ENCODE assay signal across 8 cellular contexts in genomic region chr13:113758651-113759524, GRCh38. TPM values are rescaled to one million over a fixed set of nuclear protein-coding genes. Genes with fewer than 3 reads are reported as not detected.
DNase-seq lines count a peak whose midpoint lies in the region; ATAC-seq lines count a peak whose summit lies in the region.

Gene TMEM255B (plus strand): TSS chr13:113759226. CDS start chr13:113759270, 44 bp downstream.

- H3K27me3 Mint-ChIP-seq in dendritic cell treated with granulocyte-macrophage colony-stimulating factor and Interleukin-4, amounts not matched to agents 40 ng/mL and 50 ng/mL, for 4 days: peaks cover 50% of the 10 kb centered on the region

- peak within 1 kb of the TSS; percentile 86 for H3K4me3 Mint-ChIP-seq in dendritic cell treated with granulocyte-macrophage colony-stimulating factor and Interleukin-4, amounts not matched to agents 40 ng/mL and 50 ng/mL, for 4 days

- H3K9me3 Mint-ChIP-seq in dendritic cell treated with granulocyte-macrophage colony-stimulating factor and Interleukin-4, amounts not matched to agents 40 ng/mL and 50 ng/mL, for 4 days: no peaks in the 10 kb centered on the region

- peak; percentile 90 for ATAC-seq in GM18498 (IDR thresholded peaks at IDR 0.05; ENCODE audit: unreplicated experiment)
- peak; percentile 80 for ATAC-seq in HG03039 (IDR thresholded peaks at IDR 0.05; ENCODE audit: unreplicated experiment)
- ATAC-seq in left lobe of liver: peak; percentile 97
- ATAC-seq in HG02970 (IDR thresholded peaks at IDR 0.05; ENCODE audit: low FRiP score, unreplicated experiment): no peak

- H3K27ac Mint-ChIP-seq in dendritic cell treated with granulocyte-macrophage colony-stimulating factor and Interleukin-4, amounts not matched to agents 40 ng/mL and 50 ng/mL, for 4 days: peak within 1 kb of the TSS; percentile 82

- peaks cover 41% of the 10 kb centered on the region for H3K4me1 Mint-ChIP-seq in dendritic cell treated with granulocyte-macrophage colony-stimulating factor and Interleukin-4, amounts not matched to agents 40 ng/mL and 50 ng/mL, for 4 days (ENCODE audit: low read depth)

- peaks cover 7% of the 10 kb centered on the region for H3K36me3 Mint-ChIP-seq in dendritic cell treated with granulocyte-macrophage colony-stimulating factor and Interleukin-4, amounts not matched to agents 40 ng/mL and 50 ng/mL, for 4 days (ENCODE audit: low read depth)

- intact Hi-C loops in dendritic cell treated with granulocyte-macrophage colony-stimulating factor and Interleukin-4, amounts not matched to agents 40 ng/mL and 50 ng/mL, for 4 days (cut with micrococcal nuclease): loop anchor here (2.0 kb wide), 1 partner anchor 16 kb away; no protein-coding TSS in a partner anchor

- peak; percentile 46 for DNase-seq in NCI-H345 treated with DMSO at 0.1 percent for 48 hours (lab: John Stamatoyannopoulos, UW; ENCODE audit: unreplicated experiment)
- DNase-seq in activated CD4-positive, alpha-beta T cell treated with anti-CD3 and anti-CD28 coated beads, Interleukin-2, amount 50 U/mL, for 24 hours (ENCODE audit: low read depth in 1 of 2, low spot score in 1 of 2): peak; percentile 57 to 62
- peak; percentile 84 for DNase-seq in left lobe of liver (ENCODE audit: low spot score)
- peak; percentile 78 to 85 for DNase-seq in stimulated activated CD4-positive, alpha-beta T cell treated with anti-CD3 and anti-CD28 coated beads, Interleukin-2, amount 100 ng/mL, for 24 hours

RNA-seq across cellular contexts. Expression of gene TMEM255B, which starts in this region (rescaled TPM):
- total RNA-seq in left lobe of liver: 5.3 TPM
